ENCODE assay signal across 26 cellular contexts in genomic region chr4:54254116-54254914, GRCh38. TPM values are rescaled to one million over a fixed set of nuclear protein-coding genes. Genes with fewer than 3 reads are reported as not detected.
DNase-seq lines count a peak whose midpoint lies in the region; ATAC-seq, FAIRE-seq and TF ChIP-seq lines count a peak whose summit lies in the region.
"Had no signal": no experiment of that assay in that cellular context is flagged by ENCODE, and none has a peak within 500 bp of the region (broad histone marks: within the 10 kb centered on the region; RNA-seq: fewer than 3 reads in every experiment).

No MANE protein-coding gene starts in this region.

- intact Hi-C loops in Right ventricle myocardium superior (cut with DNase I): no loop called here
- intact Hi-C loops in left ventricle myocardium superior (cut with micrococcal nuclease): no loop called here

- peak; percentile 61 for FAIRE-seq in urothelium cell line (lab: Jason Lieb, UNC)
- FAIRE-seq: GM19239 had no signal

- TF ChIP-seq CTCF in fibroblast of the aortic adventitia (IDR thresholded peaks at IDR 0.05; ENCODE audit: insufficient read depth, low read length): no peak

- DNase-seq in Right ventricle myocardium superior: no peak
- no peak for DNase-seq in left ventricle myocardium superior
- peak; percentile 81 for DNase-seq in amniotic epithelial cell (ENCODE audit: low read depth)
- peak; percentile 60 for DNase-seq in fibroblast of the aortic adventitia (ENCODE audit: low read depth)
- DNase-seq in urothelium cell line (ENCODE audit: low spot score): no peak
- no peak for DNase-seq in DMS153 (lab: John Stamatoyannopoulos, UW)
- DNase-seq: activated CD8-positive, alpha-beta memory T cell treated with anti-CD3 and anti-CD28 coated beads for 24 hours; activated naive CD4-positive, alpha-beta T cell treated with Interleukin-2 at 50 U/mL for 16 hours; activated T-cell treated with anti-CD3 and anti-CD28 coated beads, Interleukin-2, amount 50 U/mL, for 4 hours; BE2C; COR-L47; DND-41; effector CD8-positive, alpha-beta T cell; left cardiac atrium; NCI-H1417; NCI-H524 treated with DMSO at 0.1 percent for 48 hours; RPMI8226; stimulated activated CD4-positive, alpha-beta T cell treated with anti-CD3 and anti-CD28 coated beads, Interleukin-15, amount 100 ng/mL, for 24 hours; stomach; T1000 had no signal

- ATAC-seq in Right ventricle myocardium superior (ENCODE audit: poor library complexity) (peak; percentile 16), left ventricle myocardium superior (no peak), HG03520 (IDR thresholded peaks at IDR 0.05; ENCODE audit: unreplicated experiment) (no peak), HG02571 (IDR thresholded peaks at IDR 0.05; ENCODE audit: unreplicated experiment) (no peak)
- ATAC-seq: activated T-cell treated with anti-CD3 and anti-CD28 coated beads, Interleukin-2, amount 50 U/mL, for 4 hours had no signal

- no peak overlapping the region for H3K4me3 ChIP-seq in fibroblast of the aortic adventitia (ENCODE audit: low read depth, low read length)
- H3K4me3 ChIP-seq: ovary, right atrium auricular region, stomach, tibial nerve had no signal

RNA-seq across cellular contexts. Expression of gene PDGFRA, which starts 25.2 kb away (rescaled TPM):
- total RNA-seq in Right ventricle myocardium superior: 29.8 TPM
- total RNA-seq in left ventricle myocardium superior: 21.6 TPM
- total RNA-seq in fibroblast of the aortic adventitia (ENCODE audit: low replicate concordance): 707 and 865 TPM in 2 replicates

Comparison
In these comparisons a context has a peak if more than half of its experiments do, and no peak if none do; other contexts are left out.
1. DNase-seq: peak in amniotic epithelial cell (single experiment) and fibroblast of the aortic adventitia (single experiment); none in Right ventricle myocardium superior (single experiment), left ventricle myocardium superior (single experiment), urothelium cell line (single experiment) and DMS153 (single experiment).
2. RNA of gene PDGFRA, which starts 25.2 kb away (total RNA-seq): 707 to 865 TPM in fibroblast of the aortic adventitia; 29.8 TPM in Right ventricle myocardium superior (single experiment) and 21.6 TPM in left ventricle myocardium superior (single experiment); every median in the first group is over 10 times any median in the second.